8 cellular contexts compared by ENCODE assay signal in the genomic region with DNA sequence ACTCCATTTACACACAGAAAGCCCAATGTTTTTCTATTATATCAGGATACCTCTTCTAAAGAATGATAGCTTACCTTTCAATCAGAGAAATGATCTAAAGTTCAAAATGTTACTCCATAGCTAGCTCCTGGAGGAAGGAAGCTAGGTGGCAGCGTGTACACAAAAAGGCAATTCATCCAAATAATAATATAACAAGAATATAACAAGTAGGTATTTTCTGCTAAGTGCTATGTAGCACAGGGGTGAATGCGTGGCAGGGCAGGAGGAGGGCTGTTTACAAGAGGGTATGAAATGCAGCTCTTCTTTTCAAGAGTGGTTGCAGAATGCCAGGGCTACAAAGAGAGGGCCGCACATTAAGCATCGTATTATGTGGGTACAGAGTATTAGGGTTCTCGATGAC.
DNase-seq lines count a peak whose midpoint lies in the region; ATAC-seq and TF ChIP-seq lines count a peak whose summit lies in the region.

No MANE protein-coding gene starts in this region.

- H3K9ac ChIP-seq in NT2/D1 (ENCODE audit: insufficient read length, low read depth) = peak overlapping the region; percentile 84

- peak overlapping the region; percentile 98 to 100 (median 99) for H3K4me3 Mint-ChIP-seq in nephron

- no peaks in the 10 kb centered on the region for H3K4me1 ChIP-seq in NT2/D1 (ENCODE audit: insufficient read depth, insufficient read length)
- peaks cover 15% of the 10 kb centered on the region for H3K4me1 ChIP-seq in effector memory CD4-positive, alpha-beta T cell (ENCODE audit: control insufficient read depth, insufficient read depth, low read length, poor library complexity, severe bottlenecking)

- peak overlapping the region; percentile 98 to 100 (median 99) for H3K27ac Mint-ChIP-seq in nephron

- H3K36me3 ChIP-seq in NT2/D1 (ENCODE audit: insufficient read depth, insufficient read length, low read length) = no peaks in the 10 kb centered on the region
- no peaks in the 10 kb centered on the region for H3K36me3 ChIP-seq in effector memory CD4-positive, alpha-beta T cell (ENCODE audit: control insufficient read depth, insufficient read depth, low read length)

- intact Hi-C loops in posterior cingulate gyrus (cut with DNase I) = no loop called here

- in situ Hi-C loops in GM13977 (cut with MboI; ENCODE audit: low pct_unique_long_range_greater_than_20kb, low sequenced_read_pairs, unreplicated experiment) = no loop called here

- H3K4me3 ChIP-seq in NT2/D1 (ENCODE audit: insufficient read length, low read depth) = peak overlapping the region; percentile 79
- H3K4me3 ChIP-seq in effector memory CD4-positive, alpha-beta T cell (ENCODE audit: insufficient read depth, low read depth, low read length, poor library complexity, severe bottlenecking) = peak overlapping the region; percentile 52

- H3K9me3 ChIP-seq in NT2/D1 (ENCODE audit: insufficient read depth, low read length) = no peaks in the 10 kb centered on the region
- no peaks in the 10 kb centered on the region for H3K9me3 ChIP-seq in effector memory CD4-positive, alpha-beta T cell (ENCODE audit: control insufficient read depth, low read length)

- no peaks in the 10 kb centered on the region for H3K36me3 Mint-ChIP-seq in nephron (ENCODE audit: low read depth)

- peaks cover 43% of the 10 kb centered on the region for H3K4me1 Mint-ChIP-seq in nephron

- H3K9me3 Mint-ChIP-seq in nephron = no peaks in the 10 kb centered on the region

- peak; percentile 1 for ATAC-seq in GM21717 (IDR thresholded peaks at IDR 0.05; ENCODE audit: unreplicated experiment)

- H3K27me3 ChIP-seq in NT2/D1 (ENCODE audit: insufficient read depth, insufficient read length) = no peaks in the 10 kb centered on the region
- no peaks in the 10 kb centered on the region for H3K27me3 ChIP-seq in effector memory CD4-positive, alpha-beta T cell (replicated peaks; ENCODE audit: control insufficient read depth, insufficient read depth, low read length, poor library complexity, severe bottlenecking)

- H3K27ac ChIP-seq in effector memory CD4-positive, alpha-beta T cell (ENCODE audit: insufficient read depth, low read length, poor library complexity, severe bottlenecking) = peak overlapping the region; percentile 94

- TF ChIP-seq CTCF in nephron (IDR thresholded peaks at IDR 0.05; ENCODE audit: unreplicated experiment in 3 of 3) (no peak), GM13977 (IDR thresholded peaks at IDR 0.05; ENCODE audit: extremely low read depth, insufficient read depth, missing control alignments) (no peak)

- H3K27me3 Mint-ChIP-seq in nephron (ENCODE audit: low read depth) = no peaks in the 10 kb centered on the region

- DNase-seq in NT2/D1 (ENCODE audit: low read depth, low spot score) (no peak), AG20443 (ENCODE audit: low spot score) (no peak), posterior cingulate gyrus (no peak), NCI-H1694 (lab: John Stamatoyannopoulos, UW) (no peak), GM13977 (ENCODE audit: low spot score) (no peak)
- peak in 1 of 3 donors; percentile 1 for DNase-seq in effector memory CD4-positive, alpha-beta T cell
